26 cellular contexts compared by ENCODE assay signal in the genomic region with DNA sequence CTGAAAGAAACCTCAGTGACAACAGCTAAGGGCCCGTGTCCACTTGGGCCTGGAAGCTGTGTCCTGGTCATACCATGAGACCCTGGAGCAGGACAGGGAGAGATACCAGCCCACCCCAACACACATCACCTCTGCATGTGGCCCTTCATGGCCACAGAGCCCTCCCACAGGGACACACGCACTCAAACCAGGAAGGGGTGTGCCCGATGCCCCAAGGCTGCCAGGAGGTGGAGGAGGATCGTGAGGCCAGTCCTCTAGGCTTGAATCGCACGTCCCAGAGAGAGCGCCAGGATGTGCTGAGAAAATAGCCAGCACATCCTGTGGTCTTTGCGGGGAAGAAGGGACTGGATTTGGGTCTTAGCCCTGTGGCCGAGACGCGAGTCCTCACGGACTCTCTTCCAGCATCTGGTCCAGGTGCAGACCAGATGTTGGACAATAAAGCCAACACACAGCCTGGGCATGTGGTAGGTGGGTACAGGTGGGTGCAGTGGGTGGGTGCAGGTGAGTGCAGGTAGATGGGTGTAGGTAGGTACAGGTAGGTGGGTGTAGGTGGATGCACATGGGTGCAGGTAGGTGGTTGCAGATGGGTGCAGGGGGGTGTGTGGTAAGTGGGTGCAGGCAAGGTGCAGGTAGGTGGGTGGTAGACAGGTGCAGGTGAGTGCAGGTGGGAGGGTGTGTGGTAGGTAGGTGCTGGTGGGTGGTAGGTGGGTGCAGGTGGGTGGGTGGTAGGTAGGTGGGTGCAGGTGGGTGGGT.
"Had no signal": no experiment of that assay in that cellular context is flagged by ENCODE, and none has a peak within 500 bp of the region (broad histone marks: within the 10 kb centered on the region; RNA-seq: fewer than 3 reads in every experiment).

No MANE protein-coding gene starts in this region.

- H3K4me3 ChIP-seq: esophagus muscularis mucosa, heart left ventricle, sigmoid colon, smooth muscle cell, upper lobe of left lung had no signal

- H3K4me1 ChIP-seq: esophagus muscularis mucosa, foreskin keratinocyte, heart left ventricle, sigmoid colon had no signal

- DNase-seq: activated CD4-positive, alpha-beta memory T cell treated with anti-CD3 and anti-CD28 coated beads, Interleukin-2, amount 10 ng/mL, durations not matched to agents 7 days and 5 days; activated CD4-positive, alpha-beta T cell treated with anti-CD3 and anti-CD28 coated beads, Interleukin-2, amount 10 ng/mL, durations not matched to agents 7 days and 5 days; activated CD4-positive, CD25-positive, alpha-beta regulatory T cell treated with anti-CD3 and anti-CD28 coated beads, Interleukin-2, amount 50 U/mL, for 72 hours; activated CD8-positive, alpha-beta memory T cell treated with anti-CD3 and anti-CD28 coated beads, Interleukin-2, amount 50 U/mL, for 48 hours; activated gamma-delta T cell; activated naive CD4-positive, alpha-beta T cell treated with anti-CD3 and anti-CD28 coated beads, Interleukin-2, amount 10 ng/mL, durations not matched to agents 7 days and 5 days; activated naive CD8-positive, alpha-beta T cell treated with anti-CD3 and anti-CD28 coated beads, Interleukin-2, amount 10 ng/mL, durations not matched to agents 7 days and 5 days; activated T-cell treated with anti-CD3 and anti-CD28 coated beads, Interleukin-2, amount 50 U/mL, for 24 hours; brain microvascular endothelial cell; central memory CD4-positive, alpha-beta T cell; foreskin keratinocyte; heart left ventricle; hypothalamus; immature natural killer cell; kidney; left colon; mesenchymal stem cell; natural killer cell; sigmoid colon; stimulated activated naive CD4-positive, alpha-beta T cell treated with Interleukin-2 at 50 U/mL for 16 hours; substantia nigra; SW 1271; T1000 had no signal

- H3K9me3 ChIP-seq: esophagus muscularis mucosa, heart left ventricle, sigmoid colon, upper lobe of left lung had no signal

- H3K27ac ChIP-seq: brain microvascular endothelial cell, esophagus muscularis mucosa, foreskin keratinocyte, heart left ventricle, sigmoid colon, upper lobe of left lung had no signal

- H3K4me2 ChIP-seq: smooth muscle cell had no signal

- H3K36me3 ChIP-seq: brain microvascular endothelial cell, sigmoid colon, upper lobe of left lung had no signal

- H3K27me3 ChIP-seq: esophagus muscularis mucosa, heart left ventricle, sigmoid colon, upper lobe of left lung had no signal
